In genomic region chr5:128213340-128213739, GRCh38 we compare ENCODE assay signal across 8 cellular contexts.
DNase-seq lines count a peak whose midpoint lies in the region; ATAC-seq, FAIRE-seq and TF ChIP-seq lines count a peak whose summit lies in the region.

No MANE protein-coding gene starts in this region.

- no peaks in the 10 kb centered on the region for H3K79me2 ChIP-seq in HepG2 (ENCODE audit: insufficient read depth, low read length)

- H3K9ac ChIP-seq in HepG2 (ENCODE audit: insufficient read depth, low read depth, low read length) = no peak overlapping the region

- TF ChIP-seq RAD21 in HepG2 (CRISPR knock-in tag; IDR thresholded peaks at IDR 0.05) = peak; percentile 62; the same call in 1 of the 2 replicates

- no peak overlapping the region for H3K4me3 ChIP-seq in Caco-2 (ENCODE audit: low read depth, low read length)
- no peak overlapping the region for H3K4me3 ChIP-seq in SJCRH30
- no peak overlapping the region for H3K4me3 ChIP-seq in HepG2 (replicated peaks in 1 of 3; ENCODE audit: insufficient read depth in 1 of 3, low read depth in 2 of 3, low read length in 3 of 3)

- in situ Hi-C loops in HepG2 (cut with HindIII; ENCODE audit: extremely low pct_ligation_motif_present, low pct_unique_long_range_greater_than_20kb) = loop anchor here (5.0 to 25.0 kb wide), 5 partner anchors 284 to 1551 kb away; no protein-coding TSS in a partner anchor

- H3K4me3 Mint-ChIP-seq in Caco-2 (ENCODE audit: unreplicated experiment) (no peak overlapping the region), type B pancreatic cell (no peak overlapping the region)

- no peaks in the 10 kb centered on the region for H3K27me3 ChIP-seq in Caco-2 (replicated peaks; ENCODE audit: control insufficient read depth, insufficient read depth, low read length)
- no peaks in the 10 kb centered on the region for H3K27me3 ChIP-seq in SJCRH30
- H3K27me3 ChIP-seq in HepG2 (ENCODE audit: control insufficient read depth in 1 of 2, insufficient read depth in 2 of 2, low read length in 2 of 2) = peaks cover 0 to 6% of the 10 kb centered on the region in 2 experiments; a peak in 2 of 5 replicates

- CTCF ChIA-PET in Caco-2 (lab: Charles Lee) = no interaction called here
- CTCF ChIA-PET in HepG2 (lab: Yijun Ruan, JAX; ENCODE audit: low intra/inter-chr PET ratio, low total read pairs) = interaction anchor here (1.7 to 2.3 kb wide), 3 partner anchors 285 to 1554 kb away, joined by 11 to 12 read pairs (median 12); no protein-coding TSS in a partner anchor

- H3K4me1 Mint-ChIP-seq in Caco-2 (ENCODE audit: low read depth, unreplicated experiment) (no peaks in the 10 kb centered on the region), type B pancreatic cell (ENCODE audit: unreplicated experiment) (peaks cover 14% of the 10 kb centered on the region)

- no peak for TF ChIP-seq POLR2A in HepG2 (IDR thresholded peaks at IDR 0.05; ENCODE audit: insufficient read depth in 1 of 2, low read depth in 2 of 2, low read length in 2 of 2)

- 0% methylated on average over 4 of the region's 4 CpGs for WGBS in HepG2 (ENCODE audit: low lambda C conversion rate)

- no peak overlapping the region for H3K27ac Mint-ChIP-seq in Caco-2 (ENCODE audit: unreplicated experiment)
- H3K27ac Mint-ChIP-seq in type B pancreatic cell = no peak overlapping the region

- no peaks in the 10 kb centered on the region for H3K27me3 Mint-ChIP-seq in Caco-2 (ENCODE audit: insufficient read depth, unreplicated experiment)
- no peaks in the 10 kb centered on the region for H3K27me3 Mint-ChIP-seq in type B pancreatic cell

- no peak overlapping the region for H3K27ac ChIP-seq in SJCRH30
- no peak overlapping the region for H3K27ac ChIP-seq in HepG2 (ENCODE audit: extremely low read length, insufficient read depth, low read length)

- peak; percentile 81 for FAIRE-seq in HepG2 (lab: Jason Lieb, UNC)

- H4K20me1 ChIP-seq in HepG2 (ENCODE audit: insufficient read depth, low read length) = no peaks in the 10 kb centered on the region

- H3K9me3 Mint-ChIP-seq in Caco-2 (ENCODE audit: unreplicated experiment) (no peaks in the 10 kb centered on the region), type B pancreatic cell (no peaks in the 10 kb centered on the region)

- no TSS peak for BruUV-seq in Caco-2 (replicated peaks; lab: Mats Ljungman, UMichigan)
- no TSS peak for BruUV-seq in HepG2 (replicated peaks; lab: Mats Ljungman, UMichigan)

- intact Hi-C loops in Caco-2 (cut with micrococcal nuclease; ENCODE audit: unreplicated experiment) = loop anchor here (1.0 to 10.0 kb wide), 10 partner anchors 141 to 1551 kb away; no protein-coding TSS in a partner anchor
- intact Hi-C loops in HepG2 (cut with micrococcal nuclease; ENCODE audit: unreplicated experiment) = loop anchor here (1.0 to 5.0 kb wide), 4 partner anchors 286 to 1639 kb away; no protein-coding TSS in a partner anchor

- peak; percentile 60 to 69 for DNase-seq in Caco-2
- peak; percentile 75 to 76 for DNase-seq in Kasumi-1 (lab: John Stamatoyannopoulos, UW)
- peak; percentile 56 to 75 for DNase-seq in SJCRH30
- peak; percentile 60 for DNase-seq in cerebellar cortex (ENCODE audit: low spot score)
- peak; percentile 39 for DNase-seq in HepG2 (ENCODE audit: low spot score)
- DNase-seq in type B pancreatic cell (ENCODE audit: extremely low spot score, unreplicated experiment) = no peak

- H3K36me3 Mint-ChIP-seq in Caco-2 (ENCODE audit: insufficient read depth, unreplicated experiment) (no peaks in the 10 kb centered on the region), type B pancreatic cell (no peaks in the 10 kb centered on the region)

- no peak overlapping the region for H2AFZ ChIP-seq in HepG2 (ENCODE audit: low read length)

- TF ChIP-seq EP300 in HepG2 (IDR thresholded peaks at IDR 0.05; ENCODE audit: low read depth in 2 of 2, low read length in 2 of 2) (no peak), HepG2 (CRISPR knock-in tag; IDR thresholded peaks at IDR 0.05; ENCODE audit: borderline replicate concordance) (no peak)

- peak; percentile 74 for ATAC-seq in GM18870 (IDR thresholded peaks at IDR 0.05; ENCODE audit: unreplicated experiment)
- ATAC-seq in HepG2 = peak; percentile 67
- ATAC-seq in GM18873 (IDR thresholded peaks at IDR 0.05; ENCODE audit: low FRiP score, unreplicated experiment) = no peak

- H3K9me3 ChIP-seq in Caco-2 (no peaks in the 10 kb centered on the region), SJCRH30 (replicated peaks) (no peaks in the 10 kb centered on the region), HepG2 (ENCODE audit: low read length) (no peaks in the 10 kb centered on the region)

- TF ChIP-seq CTCF in Caco-2 (IDR thresholded peaks at IDR 0.05; ENCODE audit: insufficient read depth in 1 of 2, low read depth in 1 of 2, low read length in 1 of 2, severe bottlenecking in 1 of 2, unreplicated experiment in 1 of 2) (peak; percentile 74 to 87), HepG2 (CRISPR knock-in tag; IDR thresholded peaks at IDR 0.05) (peak; percentile 82), type B pancreatic cell (conservative IDR thresholded peaks at IDR 0.05) (peak; percentile 95)

- POLR2A ChIA-PET in Caco-2 (lab: Charles Lee) = no interaction called here
- POLR2A ChIA-PET in HepG2 (lab: Yijun Ruan, JAX) = no interaction called here

- no peaks in the 10 kb centered on the region for H3K36me3 ChIP-seq in Caco-2 (ENCODE audit: control insufficient read depth, insufficient read depth, low read length)
- H3K36me3 ChIP-seq in SJCRH30 = no peaks in the 10 kb centered on the region
- no peaks in the 10 kb centered on the region for H3K36me3 ChIP-seq in HepG2 (replicated peaks in 1 of 2; ENCODE audit: control insufficient read depth in 1 of 2, insufficient read depth in 2 of 2, low read length in 2 of 2)

- H3K4me1 ChIP-seq in Caco-2 (no peaks in the 10 kb centered on the region), SJCRH30 (peaks cover 2% of the 10 kb centered on the region; the same call in 1 of the 2 replicates), HepG2 (ENCODE audit: insufficient read depth, low read length) (peaks cover 14% of the 10 kb centered on the region)

- no peak overlapping the region for H3K4me2 ChIP-seq in HepG2 (ENCODE audit: low read depth, low read length)

TF ChIP-seq in HepG2, 621 proteins besides CTCF, POLR2A, EP300 and RAD21:
- TF ChIP-seq MTF1 (CRISPR knock-in tag; IDR thresholded peaks at IDR 0.05) = no peak
- TF ChIP-seq CEBPG (CRISPR knock-in tag; IDR thresholded peaks at IDR 0.05) = no peak
- TF ChIP-seq STAG1 (CRISPR knock-in tag; IDR thresholded peaks at IDR 0.05) = peak; percentile 88
- TF ChIP-seq GZF1 (CRISPR knock-in tag; IDR thresholded peaks at IDR 0.05) = no peak
- no peak for TF ChIP-seq ZNF7 (CRISPR knock-in tag; IDR thresholded peaks at IDR 0.05)
- TF ChIP-seq SMC3 (IDR thresholded peaks at IDR 0.05; ENCODE audit: low read length) = peak; percentile 63
- TF ChIP-seq MEF2D (CRISPR knock-in tag; IDR thresholded peaks at IDR 0.05) = no peak
TF ChIP-seq in HepG2: peak in this region for 2.
